ENCODE assay signal across 15 cellular contexts in the genomic region with DNA sequence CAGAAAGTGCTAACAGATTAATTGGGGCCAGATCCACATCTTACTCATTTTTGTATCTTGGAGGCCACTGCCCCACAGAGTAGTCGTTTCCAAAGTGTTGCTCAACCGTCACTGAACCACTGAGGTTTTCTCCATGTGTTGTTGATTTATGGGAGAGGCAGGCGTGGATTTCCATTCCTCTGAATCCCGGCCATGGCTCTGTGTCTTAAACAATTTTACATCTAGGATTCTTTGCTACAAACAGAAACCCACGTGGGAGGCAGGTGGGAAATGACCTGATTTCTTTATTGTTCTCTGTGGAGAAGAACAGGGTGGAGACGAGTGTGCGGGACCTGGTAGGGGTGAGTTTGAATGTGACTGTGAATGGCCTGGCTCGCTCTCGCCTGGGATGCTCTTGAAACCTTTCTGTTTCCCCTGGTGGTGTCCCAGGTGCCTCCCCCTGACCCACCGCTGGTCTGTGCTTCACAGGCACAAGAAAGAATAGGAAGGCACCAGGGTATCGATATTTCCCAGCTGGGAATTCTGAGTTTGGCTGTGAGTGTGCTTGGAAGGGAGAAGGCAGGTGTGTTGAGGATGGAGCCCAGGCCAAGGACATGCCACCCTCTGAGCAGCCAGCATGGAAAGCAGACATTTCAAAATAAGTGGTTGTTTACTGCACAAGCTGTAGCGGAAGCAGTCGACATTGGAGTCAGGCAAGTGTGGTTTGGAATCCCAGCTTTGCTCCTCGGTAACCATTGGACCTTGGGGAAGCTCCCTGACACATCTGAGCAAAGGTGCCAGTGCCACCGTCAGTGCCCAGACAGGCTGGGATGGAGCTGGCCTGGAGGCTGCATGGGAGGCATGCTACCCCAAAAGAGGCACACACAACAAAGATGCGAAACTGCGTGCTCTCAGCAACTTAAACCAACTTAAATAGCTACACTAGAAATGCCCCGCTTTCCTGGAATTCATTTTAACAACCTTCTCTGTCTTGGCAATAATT. TPM values are rescaled to one million over a fixed set of nuclear protein-coding genes. Genes with fewer than 3 reads are reported as not detected.
DNase-seq lines count a peak whose midpoint lies in the region; ATAC-seq and TF ChIP-seq lines count a peak whose summit lies in the region.
"Had no signal": no experiment of that assay in that cellular context is flagged by ENCODE, and none has a peak within 500 bp of the region (broad histone marks: within the 10 kb centered on the region; RNA-seq: fewer than 3 reads in every experiment).

No MANE protein-coding gene starts in this region.

- H3K4me1 ChIP-seq in left lung = no peaks in the 10 kb centered on the region
- H3K4me1 ChIP-seq: adrenal gland had no signal

- DNase-seq in Right ventricle myocardium superior (no peak), cardiac septum (ENCODE audit: low spot score) (no peak), dedifferentiated amniotic fluid mesenchymal stem cell (ENCODE audit: extremely low spot score) (peak; percentile 65), left lung (no peak), HCEC 1CT (no peak), NCI-H748 treated with DMSO at 0.1 percent for 48 hours (lab: John Stamatoyannopoulos, UW) (no peak), WERI-Rb-1 (no peak)
- no peak for DNase-seq in effector CD8-positive, alpha-beta T cell (lab: John Stamatoyannopoulos, UW)
- DNase-seq: NCI-H1694; NCI-H226; nephron progenitor cell; stimulated activated naive CD8-positive, alpha-beta T cell treated with anti-CD3 and anti-CD28 coated beads, Interleukin-15, amount 100 ng/mL, for 72 hours; SW 1271 had no signal

- H3K27ac ChIP-seq in left lung (no peak overlapping the region), WERI-Rb-1 (no peak overlapping the region)
- H3K27ac ChIP-seq: adrenal gland had no signal

- H3K4me3 ChIP-seq in left lung (no peak overlapping the region), WERI-Rb-1 (ENCODE audit: low read depth, low read length) (no peak overlapping the region)
- H3K4me3 ChIP-seq: adrenal gland, GM12878 had no signal

- H3K36me3 ChIP-seq in left lung = peaks cover 0 to 92% of the 10 kb centered on the region in 2 donors
- peaks cover 96% of the 10 kb centered on the region for H3K36me3 ChIP-seq in WERI-Rb-1

- H3K27me3 ChIP-seq in left lung (no peaks in the 10 kb centered on the region), WERI-Rb-1 (ENCODE audit: insufficient read depth, low read depth, severe bottlenecking) (no peaks in the 10 kb centered on the region)
- H3K27me3 ChIP-seq: adrenal gland had no signal

- no peak for TF ChIP-seq CTCF in left lung (IDR thresholded peaks at IDR 0.05)
- no peak for TF ChIP-seq CTCF in WERI-Rb-1 (IDR thresholded peaks at IDR 0.05; ENCODE audit: low read depth, low read length)

- H3K9me3 ChIP-seq in left lung = no peaks in the 10 kb centered on the region
- no peaks in the 10 kb centered on the region for H3K9me3 ChIP-seq in WERI-Rb-1 (ENCODE audit: severe bottlenecking)
- H3K9me3 ChIP-seq: adrenal gland had no signal

- ATAC-seq in Right ventricle myocardium superior (ENCODE audit: poor library complexity) = peak; percentile 65
- peak; percentile 47 for ATAC-seq in left lung
- ATAC-seq: GM12878; stimulated activated naive CD8-positive, alpha-beta T cell treated with anti-CD3 and anti-CD28 coated beads, Interleukin-15, amount 100 ng/mL, for 72 hours had no signal

- intact Hi-C loops in Right ventricle myocardium superior (cut with DNase I) = no loop called here
- intact Hi-C loops in cardiac septum (cut with DNase I) = no loop called here
- intact Hi-C loops in left lung (cut with DNase I) = no loop called here

RNA-seq across cellular contexts. Expression of gene LPIN1, which starts 50.0 kb away (rescaled TPM):
- total RNA-seq in Right ventricle myocardium superior (62.4 TPM), cardiac septum (27.8 TPM), left lung (10 to 100 TPM; 33.1 to 47.2 TPM)
